ENCODE assay signal across 20 cellular contexts in the genomic region with DNA sequence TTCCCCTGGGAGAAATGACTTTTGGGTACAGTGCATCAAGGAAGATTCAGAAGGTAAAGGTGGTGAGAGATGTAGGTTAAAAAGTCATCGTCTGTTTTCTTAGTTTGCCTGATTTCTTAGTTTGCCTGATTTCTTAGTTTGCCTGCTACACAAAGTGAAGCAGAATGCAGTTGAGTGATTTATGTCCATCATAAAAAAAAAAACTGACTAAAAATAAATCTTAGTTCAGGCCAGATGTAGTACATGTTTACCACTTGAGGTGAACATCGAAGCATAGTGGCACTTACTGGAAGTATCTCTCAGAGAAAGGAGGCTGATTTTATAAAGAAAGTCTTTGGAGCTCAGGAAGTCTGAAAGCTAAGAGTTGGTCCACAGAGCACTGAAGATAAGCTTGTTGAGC.
A peak's percentile ranks its signal among the peaks of the same experiment; 100 is the strongest.
DNase-seq lines count a peak whose midpoint lies in the region; ATAC-seq, FAIRE-seq and TF ChIP-seq lines count a peak whose summit lies in the region.
"Had no signal": no experiment of that assay in that cellular context is flagged by ENCODE, and none has a peak within 500 bp of the region (broad histone marks: within the 10 kb centered on the region; RNA-seq: fewer than 3 reads in every experiment).

No MANE protein-coding gene starts in this region.

- TF ChIP-seq EP300 in A549 (IDR thresholded peaks at IDR 0.05) = no peak

- CTCF ChIA-PET in A549 (lab: Yijun Ruan, JAX) = no interaction called here
- CTCF ChIA-PET in GM10248 (lab: Yijun Ruan, JAX) = interaction anchor here (1.3 to 2.3 kb wide), 4 partner anchors 8 to 95 kb away, joined by 3 to 9 read pairs (median 4); no protein-coding TSS in a partner anchor

- H3K36me3 ChIP-seq in BLaER1 treated with 17β-estradiol and CSF1 and Interleukin-3, amounts not matched to agents 10 nM and 100 nM = peaks cover 24 to 60% (median 47%) of the 10 kb centered on the region in 11 experiments
- H3K36me3 ChIP-seq in Karpas-422 (ENCODE audit: insufficient read depth, low read length) = no peaks in the 10 kb centered on the region; the same call in 1 of the 2 replicates

- H3K4me3 ChIP-seq in A549 = no peak overlapping the region
- H3K4me3 ChIP-seq in BLaER1 treated with 17β-estradiol and CSF1 and Interleukin-3, amounts not matched to agents 10 nM and 100 nM = no peak overlapping the region
- no peak overlapping the region for H3K4me3 ChIP-seq in Karpas-422 (ENCODE audit: low read length)
- H3K4me3 ChIP-seq: GM23248 had no signal

- H3K4me2 ChIP-seq in A549 (no peak overlapping the region), Karpas-422 (ENCODE audit: low read depth, low read length, poor library complexity, severe bottlenecking) (no peak overlapping the region)
- H3K4me2 ChIP-seq in BLaER1 treated with 17β-estradiol and CSF1 and Interleukin-3, amounts not matched to agents 10 nM and 100 nM = peak overlapping the region in 6 of 11 experiments; percentile 5 to 39 (median 26); a peak in 7 of 22 replicates

- H3K9me3 Mint-ChIP-seq in endothelial cell (ENCODE audit: unreplicated experiment) = no peaks in the 10 kb centered on the region

- H3K36me3 Mint-ChIP-seq in endothelial cell (ENCODE audit: low read depth, unreplicated experiment) = peaks cover 4% of the 10 kb centered on the region

- H3K9ac ChIP-seq in BLaER1 treated with 17β-estradiol and CSF1 and Interleukin-3, amounts not matched to agents 10 nM and 100 nM = no peak overlapping the region
- no peak overlapping the region for H3K9ac ChIP-seq in Karpas-422 (ENCODE audit: low read length)
- H3K9ac ChIP-seq: GM23248 had no signal

- H2AFZ ChIP-seq in Karpas-422 (ENCODE audit: low read length) = no peak overlapping the region
- H2AFZ ChIP-seq: GM23248 had no signal

- DNase-seq in A549 (ENCODE audit: low read depth in 1 of 2, low spot score in 1 of 2) (no peak), Karpas-422 (no peak), endothelial cell (ENCODE audit: low spot score) (no peak), NCI-H524 (lab: John Stamatoyannopoulos, UW) (no peak), D721Med (ENCODE audit: insufficient read length, low spot score) (no peak), Ammon's horn (ENCODE audit: low spot score) (no peak), GM10248 (ENCODE audit: extremely low spot score) (no peak)
- DNase-seq: ACHN, AML-193, DMS153, GM23248, KG1, NCI-H1092, NCI-H146, NCI-H2227 treated with DMSO at 0.1 percent for 48 hours, NCI-H524 treated with DMSO at 0.1 percent for 48 hours, SHP77 treated with DMSO at 0.1 percent for 48 hours, T-helper 1 cell had no signal

- POLR2A ChIA-PET in A549 (lab: Yijun Ruan, JAX) (no interaction called here), GM10248 (lab: Yijun Ruan, JAX) (no interaction called here)

- no peak for TF ChIP-seq POLR2A in A549 (IDR thresholded peaks at IDR 0.05; ENCODE audit: low read length)

- peaks cover 94% of the 10 kb centered on the region for H3K79me2 ChIP-seq in Karpas-422 (ENCODE audit: low read length)

- peaks cover 0 to 100% (median 48%) of the 10 kb centered on the region in 11 experiments; a peak in 15 of 22 replicates for H4K20me1 ChIP-seq in BLaER1 treated with 17β-estradiol and CSF1 and Interleukin-3, amounts not matched to agents 10 nM and 100 nM
- H4K20me1 ChIP-seq in Karpas-422 (ENCODE audit: insufficient read depth, low read depth, low read length) = no peaks in the 10 kb centered on the region

- no peaks in the 10 kb centered on the region for H3K27me3 ChIP-seq in BLaER1 treated with 17β-estradiol and CSF1 and Interleukin-3, amounts not matched to agents 10 nM and 100 nM
- H3K27me3 ChIP-seq in Karpas-422 (ENCODE audit: low read length) = no peaks in the 10 kb centered on the region

- peak overlapping the region; percentile 34 for H3K27ac Mint-ChIP-seq in endothelial cell (ENCODE audit: unreplicated experiment)

- H3K9me3 ChIP-seq in A549 = no peaks in the 10 kb centered on the region
- no peaks in the 10 kb centered on the region for H3K9me3 ChIP-seq in BLaER1 treated with 17β-estradiol and CSF1 and Interleukin-3, amounts not matched to agents 10 nM and 100 nM (replicated peaks in 1 of 11)
- H3K9me3 ChIP-seq in Karpas-422 (ENCODE audit: low read length) = no peaks in the 10 kb centered on the region

- peaks cover 65% of the 10 kb centered on the region for H3K4me1 Mint-ChIP-seq in endothelial cell (ENCODE audit: unreplicated experiment)

- FAIRE-seq in A549 (lab: Jason Lieb, UNC) (no peak), D721Med (lab: Jason Lieb, UNC) (no peak)

- H3K4me1 ChIP-seq in A549 (peaks cover 91% of the 10 kb centered on the region), Karpas-422 (ENCODE audit: low read length) (peaks cover 66% of the 10 kb centered on the region)
- peaks cover 44 to 62% (median 57%) of the 10 kb centered on the region in 10 experiments for H3K4me1 ChIP-seq in BLaER1 treated with 17β-estradiol and CSF1 and Interleukin-3, amounts not matched to agents 10 nM and 100 nM

- whole genome bisulfite sequencing in A549 (ENCODE audit: missing lambda C conversion rate) = 90% methylated on average over 2 of the region's 2 CpGs

- no peak for TF ChIP-seq RAD21 in A549 (conservative IDR thresholded peaks at IDR 0.05 in 1 of 2, IDR thresholded peaks at IDR 0.05 in 1 of 2)

- no peak for ATAC-seq in A549
- ATAC-seq: SK-N-SH treated with all-trans-retinoic acid at 6 μM for 48 hours had no signal

- no peaks in the 10 kb centered on the region for H3K27me3 Mint-ChIP-seq in endothelial cell (ENCODE audit: unreplicated experiment)

- no peak overlapping the region for H3K4me3 Mint-ChIP-seq in endothelial cell (ENCODE audit: unreplicated experiment)

- H3K27ac ChIP-seq in A549 (peak overlapping the region; percentile 44 to 97; a peak in 4 of 6 replicates), Karpas-422 (ENCODE audit: low read length) (peak overlapping the region; percentile 51)
- H3K27ac ChIP-seq in BLaER1 treated with 17β-estradiol and CSF1 and Interleukin-3, amounts not matched to agents 10 nM and 100 nM = no peak overlapping the region
- H3K27ac ChIP-seq: GM23248 had no signal

- no peaks in the 10 kb centered on the region for H3K9me2 ChIP-seq in Karpas-422 (replicated peaks; ENCODE audit: insufficient read depth, low read length)

- TF ChIP-seq CTCF in A549 (IDR thresholded peaks at IDR 0.05) = no peak
- no peak for TF ChIP-seq CTCF in endothelial cell (IDR thresholded peaks at IDR 0.05; ENCODE audit: unreplicated experiment)
- no peak for TF ChIP-seq CTCF in D721Med (IDR thresholded peaks at IDR 0.05; ENCODE audit: insufficient read depth, missing control alignments)
- TF ChIP-seq CTCF in GM10248 (IDR thresholded peaks at IDR 0.05; ENCODE audit: control extremely low read depth, extremely low read depth, low read depth, missing control alignments) = no peak

TF ChIP-seq in A549, 52 proteins besides CTCF, POLR2A, EP300 and RAD21:
- no peak for TF ChIP-seq CEBPB (IDR thresholded peaks at IDR 0.05)
- no peak for TF ChIP-seq JUNB (IDR thresholded peaks at IDR 0.05)
- no peak for TF ChIP-seq NR3C1 (IDR thresholded peaks at IDR 0.05)
- no peak for TF ChIP-seq RARB (CRISPR knock-in tag; IDR thresholded peaks at IDR 0.05)
- TF ChIP-seq FOSL2 (IDR thresholded peaks at IDR 0.05) = no peak
- no peak for TF ChIP-seq FOSL2 (CRISPR knock-in tag; IDR thresholded peaks at IDR 0.05)
- TF ChIP-seq JUN (IDR thresholded peaks at IDR 0.05) = no peak
- no peak for TF ChIP-seq MYC (IDR thresholded peaks at IDR 0.05; ENCODE audit: borderline replicate concordance, low read length)
- TF ChIP-seq CHD4 (IDR thresholded peaks at IDR 0.05; ENCODE audit: borderline replicate concordance) = no peak
- TF ChIP-seq ZNF302 (CRISPR knock-in tag; IDR thresholded peaks at IDR 0.05) = no peak
- no peak for TF ChIP-seq ESRRA (IDR thresholded peaks at IDR 0.05; ENCODE audit: borderline replicate concordance, low read length)
- TF ChIP-seq EHF (CRISPR knock-in tag; IDR thresholded peaks at IDR 0.05) = no peak

Comparison
In these comparisons a context has a peak if more than half of its experiments do, and no peak if none do; other contexts are left out.
1. H3K27ac ChIP-seq: peak in A549 (2 of 2) and Karpas-422 (single experiment); none in BLaER1 treated with 17β-estradiol and CSF1 and Interleukin-3, amounts not matched to agents 10 nM and 100 nM (0 of 11).
2. H3K4me2 ChIP-seq: peak in BLaER1 treated with 17β-estradiol and CSF1 and Interleukin-3, amounts not matched to agents 10 nM and 100 nM (6 of 11); none in A549 (single experiment) and Karpas-422 (single experiment).